In genomic region chr6:157381631-157382621, GRCh38 we compare ENCODE assay signal across 1 cellular context.
TF ChIP-seq lines count a peak whose summit lies in the region.

No MANE protein-coding gene starts in this region.

TF ChIP-seq in HepG2, 621 proteins besides CTCF, POLR2A, EP300 and RAD21 (continued from another document and continues in another):
- TF ChIP-seq HIC2 (CRISPR knock-in tag; IDR thresholded peaks at IDR 0.05; ENCODE audit: low read depth) (no peak), USF2 (IDR thresholded peaks at IDR 0.05; ENCODE audit: low read depth, low read length) (no peak), USF2 (CRISPR knock-in tag; IDR thresholded peaks at IDR 0.05; ENCODE audit: borderline replicate concordance) (no peak), ZBTB25 (CRISPR knock-in tag; IDR thresholded peaks at IDR 0.05) (no peak), SALL1 (CRISPR knock-in tag; IDR thresholded peaks at IDR 0.05) (no peak; the same call in 1 of the 2 replicates), SMARCC2 (IDR thresholded peaks at IDR 0.05) (no peak), ZNF609 (CRISPR knock-in tag; IDR thresholded peaks at IDR 0.05; ENCODE audit: borderline replicate concordance) (no peak), ZNF160 (CRISPR knock-in tag; IDR thresholded peaks at IDR 0.05) (no peak), ZNF296 (CRISPR knock-in tag; conservative IDR thresholded peaks at IDR 0.05) (no peak), SRSF4 (IDR thresholded peaks at IDR 0.05; ENCODE audit: low read depth, low read length, poor library complexity, severe bottlenecking) (no peak), ZNF275 (CRISPR knock-in tag; IDR thresholded peaks at IDR 0.05; ENCODE audit: borderline replicate concordance) (no peak), ZBTB44 (CRISPR knock-in tag; IDR thresholded peaks at IDR 0.05) (no peak), ARID3A (IDR thresholded peaks at IDR 0.05; ENCODE audit: low read depth, low read length) (no peak), ZNF891 (CRISPR knock-in tag; IDR thresholded peaks at IDR 0.05) (no peak), NFIC (IDR thresholded peaks at IDR 0.05; ENCODE audit: low read length) (no peak), ZNF225 (CRISPR knock-in tag; IDR thresholded peaks at IDR 0.05) (no peak), ZNF580 (CRISPR knock-in tag; IDR thresholded peaks at IDR 0.05; ENCODE audit: borderline replicate concordance, low read depth) (no peak), NFRKB (IDR thresholded peaks at IDR 0.05) (no peak), ZNF569 (CRISPR knock-in tag; IDR thresholded peaks at IDR 0.05; ENCODE audit: borderline replicate concordance) (no peak), ZNF274 (CRISPR knock-in tag; IDR thresholded peaks at IDR 0.05) (no peak), E2F5 (CRISPR knock-in tag; conservative IDR thresholded peaks at IDR 0.05) (no peak), CEBPB (IDR thresholded peaks at IDR 0.05; ENCODE audit: borderline replicate concordance, low read depth, low read length) (no peak), SNAPC2 (CRISPR knock-in tag; IDR thresholded peaks at IDR 0.05) (no peak), ATF2 (CRISPR knock-in tag; IDR thresholded peaks at IDR 0.05) (no peak; the same call in 1 of the 2 replicates), FOSL2 (CRISPR knock-in tag; IDR thresholded peaks at IDR 0.05) (no peak), TIGD3 (CRISPR knock-in tag; IDR thresholded peaks at IDR 0.05; ENCODE audit: borderline replicate concordance) (no peak), JUN (CRISPR knock-in tag; IDR thresholded peaks at IDR 0.05) (no peak), KDM1A (CRISPR knock-in tag; IDR thresholded peaks at IDR 0.05) (no peak), PRDM15 (CRISPR knock-in tag; IDR thresholded peaks at IDR 0.05) (no peak), SNAI1 (CRISPR knock-in tag; IDR thresholded peaks at IDR 0.05; ENCODE audit: borderline replicate concordance) (no peak)
